8 cellular contexts compared by ENCODE assay signal in the genomic region with DNA sequence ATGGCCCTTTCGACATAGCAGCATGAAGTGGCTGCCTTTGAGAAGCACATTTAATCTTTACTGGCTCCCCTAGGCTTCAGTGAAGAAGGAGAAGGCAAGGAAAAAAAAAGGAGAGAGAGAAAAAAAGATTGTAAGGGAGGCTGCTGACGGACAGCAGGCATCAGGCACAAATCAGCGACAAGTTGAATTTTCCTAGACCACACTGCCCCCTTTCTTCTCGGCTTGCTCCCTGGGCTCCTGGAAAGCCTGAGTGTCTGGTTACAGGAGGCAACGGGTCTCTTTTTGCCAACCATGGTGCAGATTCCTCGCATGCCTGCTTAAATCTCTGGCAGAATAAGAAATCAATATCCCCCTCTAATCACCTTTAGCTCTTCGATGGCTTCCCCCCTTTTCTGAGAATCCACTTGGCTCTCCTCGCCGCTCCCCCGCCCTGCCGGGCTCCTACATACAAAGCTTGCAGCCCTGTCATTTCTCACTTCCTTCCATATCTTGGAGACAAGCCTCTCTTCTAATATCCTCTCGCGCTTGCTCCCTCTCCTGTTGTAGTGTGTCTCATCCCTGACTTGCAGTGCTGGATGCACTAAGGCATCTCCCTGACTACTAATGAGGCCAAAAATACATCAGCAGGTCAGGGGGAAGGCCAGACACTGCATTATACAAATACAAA. TPM values are rescaled to one million over a fixed set of nuclear protein-coding genes. Genes with fewer than 3 reads are reported as not detected.
DNase-seq lines count a peak whose midpoint lies in the region; ATAC-seq and TF ChIP-seq lines count a peak whose summit lies in the region.

No MANE protein-coding gene starts in this region.

- H3K4me3 Mint-ChIP-seq in stimulated activated memory B cell treated with anti-CD40 and anti-IgM and Interleukin-4, amounts not matched to agents 10 μg/mL and 1 μg/mL and 100 μg/mL, for 72 hours: no peak overlapping the region

- TF ChIP-seq EP300 in stomach (IDR thresholded peaks at IDR 0.05): no peak

- H3K9me3 ChIP-seq in stomach: no peaks in the 10 kb centered on the region

- no peaks in the 10 kb centered on the region for H3K36me3 Mint-ChIP-seq in stimulated activated memory B cell treated with anti-CD40 and anti-IgM and Interleukin-4, amounts not matched to agents 10 μg/mL and 1 μg/mL and 100 μg/mL, for 72 hours

- TF ChIP-seq CTCF in choroid plexus epithelial cell (conservative IDR thresholded peaks at IDR 0.05; ENCODE audit: low read depth, low read length) (peak; percentile 80), kidney epithelial cell (IDR thresholded peaks at IDR 0.05; ENCODE audit: insufficient read depth, low read length, poor library complexity, severe bottlenecking) (peak; percentile 73), stomach (IDR thresholded peaks at IDR 0.05) (peak in 4 of 7 experiments; percentile 19 to 51 (median 40))

- H3K27me3 Mint-ChIP-seq in stimulated activated memory B cell treated with anti-CD40 and anti-IgM and Interleukin-4, amounts not matched to agents 10 μg/mL and 1 μg/mL and 100 μg/mL, for 72 hours: peaks cover 30% of the 10 kb centered on the region

- H3K4me1 Mint-ChIP-seq in stimulated activated memory B cell treated with anti-CD40 and anti-IgM and Interleukin-4, amounts not matched to agents 10 μg/mL and 1 μg/mL and 100 μg/mL, for 72 hours: peaks cover 15% of the 10 kb centered on the region

- intact Hi-C loops in stomach (cut with DNase I; ENCODE audit: low total_unique reads): no loop called here

- H3K4me3 ChIP-seq in choroid plexus epithelial cell (ENCODE audit: low read depth, low read length) (peak overlapping the region; percentile 76), kidney epithelial cell (ENCODE audit: low read depth, low read length) (peak overlapping the region; percentile 50), stomach (peak overlapping the region; percentile 45 to 49 (median 46))

- ATAC-seq in GM18517 (IDR thresholded peaks at IDR 0.05; ENCODE audit: unreplicated experiment): no peak
- ATAC-seq in stimulated activated memory B cell treated with anti-CD40 and anti-IgM and Interleukin-4, amounts not matched to agents 10 μg/mL and 1 μg/mL and 100 μg/mL, for 72 hours: no peak
- no peak for ATAC-seq in HG02938 (IDR thresholded peaks at IDR 0.05; ENCODE audit: unreplicated experiment)

- DNase-seq in 8988T (peak; percentile 24), NCI-H1105 treated with DMSO at 0.1 percent for 48 hours (lab: John Stamatoyannopoulos, UW) (peak; percentile 92), choroid plexus epithelial cell (ENCODE audit: low read depth) (peak; percentile 92), kidney epithelial cell (ENCODE audit: low read depth) (peak; percentile 32), stomach (no peak)

- TF ChIP-seq POLR2A in stomach (IDR thresholded peaks at IDR 0.05): no peak

- whole genome bisulfite sequencing in stomach, 5 donors: 2 to 4% (median 4%) methylated on average over 13 of the region's 13 CpGs

- no peaks in the 10 kb centered on the region for H3K36me3 ChIP-seq in kidney epithelial cell (ENCODE audit: control insufficient read depth, insufficient read depth, low read length)
- H3K36me3 ChIP-seq in stomach: no peaks in the 10 kb centered on the region

- peaks cover 0 to 12% (median 4%) of the 10 kb centered on the region in 4 donors for H3K4me1 ChIP-seq in stomach

- no peaks in the 10 kb centered on the region for H3K9me3 Mint-ChIP-seq in stimulated activated memory B cell treated with anti-CD40 and anti-IgM and Interleukin-4, amounts not matched to agents 10 μg/mL and 1 μg/mL and 100 μg/mL, for 72 hours

- peak overlapping the region in 4 of 5 donors; percentile 71 to 88 (median 76) for H3K27ac ChIP-seq in stomach

- no peak overlapping the region for H3K27ac Mint-ChIP-seq in stimulated activated memory B cell treated with anti-CD40 and anti-IgM and Interleukin-4, amounts not matched to agents 10 μg/mL and 1 μg/mL and 100 μg/mL, for 72 hours

- H3K27me3 ChIP-seq in kidney epithelial cell (ENCODE audit: control insufficient read depth, insufficient read depth, low read length) (no peaks in the 10 kb centered on the region), stomach (peaks cover 0 to 53% (median 12%) of the 10 kb centered on the region in 3 donors)

RNA-seq across cellular contexts. Expression of gene BLID, which starts 14.3 kb away (rescaled TPM):
- total RNA-seq in kidney epithelial cell: not detected in 2 replicates
- total RNA-seq in stomach: 1 to 10 TPM in 1 of 5 donors, not detected in 4; 3.1 TPM
- not detected for polyA plus RNA-seq in stomach
